ENCODE assay signal across 8 cellular contexts in the genomic region with DNA sequence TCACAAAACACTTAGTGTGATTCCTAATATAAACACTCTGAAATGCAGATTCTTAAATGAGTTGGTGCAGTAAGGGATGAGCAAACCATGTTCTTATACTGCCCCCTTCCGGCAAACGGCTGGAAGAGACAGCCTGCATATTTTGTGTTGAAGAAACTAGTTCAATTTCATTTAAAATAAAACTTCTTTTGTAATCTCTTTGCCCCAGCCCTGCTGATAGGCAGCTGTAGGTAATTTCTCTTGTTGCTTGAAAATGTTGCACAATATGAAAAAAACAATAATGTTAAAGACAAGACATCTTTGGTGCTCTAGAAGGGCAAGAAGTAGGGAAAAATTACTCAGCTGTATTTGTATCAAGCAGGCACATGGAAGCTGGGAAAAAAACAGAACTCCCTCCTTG.
DNase-seq lines count a peak whose midpoint lies in the region; ATAC-seq and TF ChIP-seq lines count a peak whose summit lies in the region.

No MANE protein-coding gene starts in this region.

- CTCF ChIA-PET in WTC11 (lab: Charles Lee): interaction anchor here (0.6 to 5.6 kb wide), 38 partner anchors 9 to 1381 kb away, joined by 3 to 53 read pairs (median 4); a partner anchor contains a TSS

- TF ChIP-seq CTCF in H9 (conservative IDR thresholded peaks at IDR 0.05) (peak; percentile 94), WTC11 (IDR thresholded peaks at IDR 0.05) (peak; percentile 81)

- H4K8ac ChIP-seq in H9 (replicated peaks; ENCODE audit: insufficient read length, low read depth, low read length): no peak overlapping the region

- H2AK5ac ChIP-seq in H9 (ENCODE audit: insufficient read length, low read length): no peak overlapping the region

- no peaks in the 10 kb centered on the region for H3K27me3 ChIP-seq in H9 (ENCODE audit: insufficient read depth, low read length)

- H2BK5ac ChIP-seq in H9 (ENCODE audit: insufficient read length, low read length): no peak overlapping the region

- H2AFZ ChIP-seq in H9 (ENCODE audit: low read length): no peak overlapping the region

- no peaks in the 10 kb centered on the region for H3K79me2 ChIP-seq in H9 (ENCODE audit: insufficient read depth, low read length)

- H3K27ac Mint-ChIP-seq in H9 (peak overlapping the region; percentile 17 to 47 (median 40); a peak in 2 of 7 replicates), WTC11 (no peak overlapping the region)
- no peak overlapping the region for H3K27ac Mint-ChIP-seq in stimulated activated naive B cell treated with anti-CD40 and anti-IgM and Interleukin-4, amounts not matched to agents 10 μg/mL and 1 μg/mL and 100 μg/mL, for 72 hours

- POLR2A ChIA-PET in WTC11 (lab: Charles Lee): no interaction called here

- no peak overlapping the region for H3K56ac ChIP-seq in H9 (ENCODE audit: insufficient read length, low read depth, low read length)

- H3K14ac ChIP-seq in H9 (ENCODE audit: insufficient read depth, low read length): no peak overlapping the region

- H3K4me2 ChIP-seq in H9 (ENCODE audit: insufficient read depth, insufficient read length, low read length): no peak overlapping the region

- H3K23me2 ChIP-seq in H9 (ENCODE audit: insufficient read length, low read depth, low read length, poor library complexity, severe bottlenecking): no peaks in the 10 kb centered on the region

- H2BK20ac ChIP-seq in H9 (ENCODE audit: low read depth, low read length, poor library complexity, severe bottlenecking): no peak overlapping the region

- no peak overlapping the region for H3K9ac ChIP-seq in H9 (ENCODE audit: extremely low read depth, insufficient read length, low read length)

- H3T11ph ChIP-seq in H9 (ENCODE audit: low read length): no peak overlapping the region

- H4K20me1 ChIP-seq in H9 (ENCODE audit: control insufficient read depth, insufficient read depth, insufficient read length): no peaks in the 10 kb centered on the region

- H3K27me3 Mint-ChIP-seq in H9 (ENCODE audit: low read depth) (no peaks in the 10 kb centered on the region), WTC11 (ENCODE audit: low read depth) (no peaks in the 10 kb centered on the region)
- peaks cover 10 to 11% of the 10 kb centered on the region in 2 donors for H3K27me3 Mint-ChIP-seq in stimulated activated naive B cell treated with anti-CD40 and anti-IgM and Interleukin-4, amounts not matched to agents 10 μg/mL and 1 μg/mL and 100 μg/mL, for 72 hours

- no peaks in the 10 kb centered on the region for H3K79me1 ChIP-seq in H9 (ENCODE audit: insufficient read depth, low read depth, low read length, poor library complexity, severe bottlenecking)

- ATAC-seq in WTC11: peak; percentile 78
- ATAC-seq in stimulated activated naive B cell treated with anti-CD40 and anti-IgM and Interleukin-4, amounts not matched to agents 10 μg/mL and 1 μg/mL and 100 μg/mL, for 72 hours (replicated peaks): peak; percentile 65 to 72

- peaks cover 4% of the 10 kb centered on the region for H3K4me1 ChIP-seq in H9 (ENCODE audit: insufficient read depth, low read length)

- no peak overlapping the region for H2BK12ac ChIP-seq in H9 (ENCODE audit: insufficient read length, low read depth, low read length)

- H3K23ac ChIP-seq in H9 (ENCODE audit: insufficient read length, low read depth, low read length): no peak overlapping the region

- DNase-seq in activated gamma-delta T cell treated with Interleukin-2 at 50 U/mL for 16 hours (peak; percentile 17), activated gamma-delta T cell (lab: John Stamatoyannopoulos, UW) (no peak), H9 (peak; percentile 58), NAMALWA (ENCODE audit: low spot score) (peak; percentile 76), WTC11 (ENCODE audit: low spot score) (peak; percentile 72), dermis microvascular lymphatic vessel endothelial cell (ENCODE audit: low read depth in 2 of 2) (peak; percentile 36 to 68), medulla oblongata (ENCODE audit: extremely low spot score) (peak; percentile 88)
- DNase-seq in stimulated activated naive B cell treated with anti-CD40 and anti-IgM and Interleukin-4, amounts not matched to agents 10 μg/mL and 1 μg/mL and 100 μg/mL, for 72 hours: peak; percentile 18

- H3K27ac ChIP-seq in H9 (ENCODE audit: insufficient read length, low read depth, low read length): no peak overlapping the region

- no peak overlapping the region for H3K18ac ChIP-seq in H9 (ENCODE audit: insufficient read length, low read depth, low read length)

- H2BK15ac ChIP-seq in H9 (ENCODE audit: low read depth, low read length): no peak overlapping the region

- no CpG with 5 or more reads among the region's 2 CpGs for WGBS in H9 (ENCODE audit: extremely low coverage, insufficient read length, low lambda C conversion rate)

- peaks cover 6 to 15% of the 10 kb centered on the region in 2 experiments for H3K4me1 Mint-ChIP-seq in H9
- H3K4me1 Mint-ChIP-seq in WTC11: peaks cover 23% of the 10 kb centered on the region
- H3K4me1 Mint-ChIP-seq in stimulated activated naive B cell treated with anti-CD40 and anti-IgM and Interleukin-4, amounts not matched to agents 10 μg/mL and 1 μg/mL and 100 μg/mL, for 72 hours: peaks cover 0 to 2% of the 10 kb centered on the region in 2 donors

- no peak overlapping the region for H2BK120ac ChIP-seq in H9 (ENCODE audit: low read depth, low read length, poor library complexity, severe bottlenecking)

- no peak overlapping the region for H4K5ac ChIP-seq in H9 (ENCODE audit: insufficient read length, low read depth, low read length)

- no peak overlapping the region for H4K91ac ChIP-seq in H9 (ENCODE audit: insufficient read length, low read depth, low read length)

- no peaks in the 10 kb centered on the region for H3K9me3 ChIP-seq in H9 (ENCODE audit: control insufficient read depth, low read depth, low read length)

- H3K4me3 Mint-ChIP-seq in H9 (no peak overlapping the region), WTC11 (no peak overlapping the region)
- H3K4me3 Mint-ChIP-seq in stimulated activated naive B cell treated with anti-CD40 and anti-IgM and Interleukin-4, amounts not matched to agents 10 μg/mL and 1 μg/mL and 100 μg/mL, for 72 hours: no peak overlapping the region

- H3K9me3 Mint-ChIP-seq in H9 (no peaks in the 10 kb centered on the region), WTC11 (0 out of 2 replicates have a peak, but pooled peaks cover 3% of the 10 kb centered on the region)
- no peaks in the 10 kb centered on the region for H3K9me3 Mint-ChIP-seq in stimulated activated naive B cell treated with anti-CD40 and anti-IgM and Interleukin-4, amounts not matched to agents 10 μg/mL and 1 μg/mL and 100 μg/mL, for 72 hours

- H3K4ac ChIP-seq in H9 (ENCODE audit: low read depth, low read length): no peak overlapping the region

- no peaks in the 10 kb centered on the region for H3K36me3 Mint-ChIP-seq in H9 (ENCODE audit: insufficient read depth in 1 of 3, low read depth in 3 of 3)
- no peaks in the 10 kb centered on the region for H3K36me3 Mint-ChIP-seq in WTC11
- H3K36me3 Mint-ChIP-seq in stimulated activated naive B cell treated with anti-CD40 and anti-IgM and Interleukin-4, amounts not matched to agents 10 μg/mL and 1 μg/mL and 100 μg/mL, for 72 hours: no peaks in the 10 kb centered on the region

TF ChIP-seq in WTC11, 78 proteins besides CTCF, POLR2A, EP300 and RAD21 (continues in another document):
- TF ChIP-seq KAT7 (CRISPR knock-in tag; IDR thresholded peaks at IDR 0.05; ENCODE audit: borderline replicate concordance): no peak
- no peak for TF ChIP-seq CREB1 (CRISPR knock-in tag; IDR thresholded peaks at IDR 0.05)
- no peak for TF ChIP-seq ELF4 (CRISPR knock-in tag; IDR thresholded peaks at IDR 0.05; ENCODE audit: low read depth)
- TF ChIP-seq, protein P1, sequence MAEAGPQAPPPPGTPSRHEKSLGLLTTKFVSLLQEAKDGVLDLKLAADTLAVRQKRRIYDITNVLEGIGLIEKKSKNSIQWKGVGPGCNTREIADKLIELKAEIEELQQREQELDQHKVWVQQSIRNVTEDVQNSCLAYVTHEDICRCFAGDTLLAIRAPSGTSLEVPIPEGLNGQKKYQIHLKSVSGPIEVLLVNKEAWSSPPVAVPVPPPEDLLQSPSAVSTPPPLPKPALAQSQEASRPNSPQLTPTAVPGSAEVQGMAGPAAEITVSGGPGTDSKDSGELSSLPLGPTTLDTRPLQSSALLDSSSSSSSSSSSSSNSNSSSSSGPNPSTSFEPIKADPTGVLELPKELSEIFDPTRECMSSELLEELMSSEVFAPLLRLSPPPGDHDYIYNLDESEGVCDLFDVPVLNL (CRISPR knock-in tag; IDR thresholded peaks at IDR 0.05; ENCODE audit: borderline replicate concordance, low read depth): no peak
- TF ChIP-seq ZNF317 (CRISPR knock-in tag; IDR thresholded peaks at IDR 0.05; ENCODE audit: borderline replicate concordance, low read depth): no peak
- TF ChIP-seq, protein P2, sequence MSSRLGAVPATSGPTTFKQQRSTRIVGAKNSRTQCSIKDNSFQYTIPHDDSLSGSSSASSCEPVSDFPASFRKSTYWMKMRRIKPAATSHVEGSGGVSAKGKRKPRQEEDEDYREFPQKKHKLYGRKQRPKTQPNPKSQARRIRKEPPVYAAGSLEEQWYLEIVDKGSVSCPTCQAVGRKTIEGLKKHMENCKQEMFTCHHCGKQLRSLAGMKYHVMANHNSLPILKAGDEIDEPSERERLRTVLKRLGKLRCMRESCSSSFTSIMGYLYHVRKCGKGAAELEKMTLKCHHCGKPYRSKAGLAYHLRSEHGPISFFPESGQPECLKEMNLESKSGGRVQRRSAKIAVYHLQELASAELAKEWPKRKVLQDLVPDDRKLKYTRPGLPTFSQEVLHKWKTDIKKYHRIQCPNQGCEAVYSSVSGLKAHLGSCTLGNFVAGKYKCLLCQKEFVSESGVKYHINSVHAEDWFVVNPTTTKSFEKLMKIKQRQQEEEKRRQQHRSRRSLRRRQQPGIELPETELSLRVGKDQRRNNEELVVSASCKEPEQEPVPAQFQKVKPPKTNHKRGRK (CRISPR knock-in tag; IDR thresholded peaks at IDR 0.05; ENCODE audit: borderline replicate concordance): no peak
- TF ChIP-seq, protein P3, sequence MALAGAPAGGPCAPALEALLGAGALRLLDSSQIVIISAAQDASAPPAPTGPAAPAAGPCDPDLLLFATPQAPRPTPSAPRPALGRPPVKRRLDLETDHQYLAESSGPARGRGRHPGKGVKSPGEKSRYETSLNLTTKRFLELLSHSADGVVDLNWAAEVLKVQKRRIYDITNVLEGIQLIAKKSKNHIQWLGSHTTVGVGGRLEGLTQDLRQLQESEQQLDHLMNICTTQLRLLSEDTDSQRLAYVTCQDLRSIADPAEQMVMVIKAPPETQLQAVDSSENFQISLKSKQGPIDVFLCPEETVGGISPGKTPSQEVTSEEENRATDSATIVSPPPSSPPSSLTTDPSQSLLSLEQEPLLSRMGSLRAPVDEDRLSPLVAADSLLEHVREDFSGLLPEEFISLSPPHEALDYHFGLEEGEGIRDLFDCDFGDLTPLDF (CRISPR knock-in tag; IDR thresholded peaks at IDR 0.05): no peak

Comparison
In these comparisons a context has a peak if more than half of its experiments do, and no peak if none do; other contexts are left out.
1. H3K27ac Mint-ChIP-seq: peak in H9 (3 of 3); none in WTC11 (single experiment) and stimulated activated naive B cell treated with anti-CD40 and anti-IgM and Interleukin-4, amounts not matched to agents 10 μg/mL and 1 μg/mL and 100 μg/mL, for 72 hours (single experiment).